21 cellular contexts compared by ENCODE assay signal in genomic region chrX:98755912-98756311, GRCh38.
DNase-seq lines count a peak whose midpoint lies in the region; ATAC-seq, FAIRE-seq and TF ChIP-seq lines count a peak whose summit lies in the region.
"Had no signal": no experiment of that assay in that cellular context is flagged by ENCODE, and none has a peak within 500 bp of the region (broad histone marks: within the 10 kb centered on the region; RNA-seq: fewer than 3 reads in every experiment).

No MANE protein-coding gene starts in this region.

- POLR2A ChIA-PET in HepG2 (lab: Yijun Ruan, JAX): no interaction called here

- H3K9ac ChIP-seq in HepG2 (ENCODE audit: insufficient read depth, low read depth, low read length): no peak overlapping the region
- H3K9ac ChIP-seq: BLaER1 had no signal

- H3K27me3 ChIP-seq in HepG2 (ENCODE audit: control insufficient read depth in 1 of 2, insufficient read depth in 2 of 2, low read length in 2 of 2) (no peaks in the 10 kb centered on the region), right lobe of liver (no peaks in the 10 kb centered on the region), pancreas (no peaks in the 10 kb centered on the region)
- H3K27me3 ChIP-seq: BE2C had no signal

- no peaks in the 10 kb centered on the region for H3K36me3 ChIP-seq in HepG2 (replicated peaks in 1 of 2; ENCODE audit: control insufficient read depth in 1 of 2, insufficient read depth in 2 of 2, low read length in 2 of 2)
- no peaks in the 10 kb centered on the region for H3K36me3 ChIP-seq in right lobe of liver
- H3K36me3 ChIP-seq in pancreas: no peaks in the 10 kb centered on the region
- H3K36me3 ChIP-seq: BE2C, BLaER1 had no signal

- TF ChIP-seq EP300 in HepG2 (IDR thresholded peaks at IDR 0.05; ENCODE audit: low read depth in 2 of 2, low read length in 2 of 2) (no peak), HepG2 (CRISPR knock-in tag; IDR thresholded peaks at IDR 0.05; ENCODE audit: borderline replicate concordance) (no peak)

- no peak overlapping the region for H3K4me2 ChIP-seq in HepG2 (ENCODE audit: low read depth, low read length)
- H3K4me2 ChIP-seq: BLaER1 had no signal

- H3K9me3 ChIP-seq in HepG2 (ENCODE audit: low read length) (no peaks in the 10 kb centered on the region; the same call in 1 of the 2 replicates), right lobe of liver (peaks cover 0 to 3% (median 0%) of the 10 kb centered on the region in 4 donors), pancreas (no peaks in the 10 kb centered on the region)
- H3K9me3 ChIP-seq: BE2C had no signal

- intact Hi-C loops in HepG2 (cut with micrococcal nuclease; ENCODE audit: unreplicated experiment) (no loop called here), right lobe of liver (cut with DNase I) (no loop called here), pancreas (cut with DNase I) (no loop called here)

- no peaks in the 10 kb centered on the region for H3K79me2 ChIP-seq in HepG2 (ENCODE audit: insufficient read depth, low read length)

- in situ Hi-C loops in HepG2 (cut with HindIII; ENCODE audit: extremely low pct_ligation_motif_present, low pct_unique_long_range_greater_than_20kb): no loop called here

- FAIRE-seq in HepG2 (lab: Jason Lieb, UNC) (no peak), pancreas (lab: Jason Lieb, UNC) (peak; percentile 81)
- FAIRE-seq: G401.6, GM12891, GM19239 had no signal

- BruUV-seq in HepG2 (replicated peaks; lab: Mats Ljungman, UMichigan): no TSS peak

- H3K4me1 ChIP-seq in HepG2 (ENCODE audit: insufficient read depth, low read length): no peaks in the 10 kb centered on the region
- no peaks in the 10 kb centered on the region for H3K4me1 ChIP-seq in right lobe of liver
- H3K4me1 ChIP-seq in pancreas: no peaks in the 10 kb centered on the region
- H3K4me1 ChIP-seq: BE2C, BLaER1 had no signal

- DNase-seq in HepG2 (ENCODE audit: low spot score): no peak
- no peak for DNase-seq in right lobe of liver
- DNase-seq in pancreas: no peak
- DNase-seq in cerebellar nuclear complex (lab: John Stamatoyannopoulos, UW): no peak
- DNase-seq in DMS53 (lab: John Stamatoyannopoulos, UW): no peak
- DNase-seq: ACHN; BE2C; C1 segment of cervical spinal cord; CD4-positive, alpha-beta memory T cell; CD4-positive, CD25-positive, alpha-beta regulatory T cell; CD8-positive, alpha-beta memory T cell; COR-L47; DMS 273 treated with DMSO at 0.1 percent for 48 hours; DMS153; DMS79 treated with DMSO at 0.1 percent for 48 hours; GF-D8 had no signal

- TF ChIP-seq POLR2A in HepG2 (IDR thresholded peaks at IDR 0.05; ENCODE audit: insufficient read depth in 1 of 2, low read depth in 2 of 2, low read length in 2 of 2) (no peak), right lobe of liver (IDR thresholded peaks at IDR 0.05) (no peak)

- H4K20me1 ChIP-seq in HepG2 (ENCODE audit: insufficient read depth, low read length): no peaks in the 10 kb centered on the region
- H4K20me1 ChIP-seq: BLaER1 had no signal

- ATAC-seq in HepG2 (no peak), right lobe of liver (no peak), pancreas (no peak)

- H3K4me3 ChIP-seq in HepG2 (replicated peaks in 1 of 3; ENCODE audit: insufficient read depth in 1 of 3, low read depth in 2 of 3, low read length in 3 of 3) (no peak overlapping the region), right lobe of liver (no peak overlapping the region), pancreas (no peak overlapping the region)
- H3K4me3 ChIP-seq: BLaER1 had no signal

- TF ChIP-seq CTCF in HepG2 (CRISPR knock-in tag; IDR thresholded peaks at IDR 0.05): no peak
- no peak for TF ChIP-seq CTCF in right lobe of liver (IDR thresholded peaks at IDR 0.05)
- TF ChIP-seq CTCF in pancreas (IDR thresholded peaks at IDR 0.05): no peak

- no peak overlapping the region for H2AFZ ChIP-seq in HepG2 (ENCODE audit: low read length)

- CTCF ChIA-PET in HepG2 (lab: Yijun Ruan, JAX; ENCODE audit: low intra/inter-chr PET ratio, low total read pairs): no interaction called here

- H3K27ac ChIP-seq in HepG2 (ENCODE audit: extremely low read length, insufficient read depth, low read length): no peak overlapping the region
- no peak overlapping the region for H3K27ac ChIP-seq in right lobe of liver
- no peak overlapping the region for H3K27ac ChIP-seq in pancreas
- H3K27ac ChIP-seq: 22Rv1, BLaER1 had no signal

- TF ChIP-seq RAD21 in HepG2 (CRISPR knock-in tag; IDR thresholded peaks at IDR 0.05): no peak

TF ChIP-seq in HepG2, 621 proteins besides CTCF, POLR2A, EP300 and RAD21:
- TF ChIP-seq ZNF460 (CRISPR knock-in tag; IDR thresholded peaks at IDR 0.05; ENCODE audit: borderline replicate concordance) (no peak), NFE2L2 (IDR thresholded peaks at IDR 0.05; ENCODE audit: low read length) (peak; percentile 24; the same call in 1 of the 2 replicates)
